7 cellular contexts compared by ENCODE assay signal in the genomic region with DNA sequence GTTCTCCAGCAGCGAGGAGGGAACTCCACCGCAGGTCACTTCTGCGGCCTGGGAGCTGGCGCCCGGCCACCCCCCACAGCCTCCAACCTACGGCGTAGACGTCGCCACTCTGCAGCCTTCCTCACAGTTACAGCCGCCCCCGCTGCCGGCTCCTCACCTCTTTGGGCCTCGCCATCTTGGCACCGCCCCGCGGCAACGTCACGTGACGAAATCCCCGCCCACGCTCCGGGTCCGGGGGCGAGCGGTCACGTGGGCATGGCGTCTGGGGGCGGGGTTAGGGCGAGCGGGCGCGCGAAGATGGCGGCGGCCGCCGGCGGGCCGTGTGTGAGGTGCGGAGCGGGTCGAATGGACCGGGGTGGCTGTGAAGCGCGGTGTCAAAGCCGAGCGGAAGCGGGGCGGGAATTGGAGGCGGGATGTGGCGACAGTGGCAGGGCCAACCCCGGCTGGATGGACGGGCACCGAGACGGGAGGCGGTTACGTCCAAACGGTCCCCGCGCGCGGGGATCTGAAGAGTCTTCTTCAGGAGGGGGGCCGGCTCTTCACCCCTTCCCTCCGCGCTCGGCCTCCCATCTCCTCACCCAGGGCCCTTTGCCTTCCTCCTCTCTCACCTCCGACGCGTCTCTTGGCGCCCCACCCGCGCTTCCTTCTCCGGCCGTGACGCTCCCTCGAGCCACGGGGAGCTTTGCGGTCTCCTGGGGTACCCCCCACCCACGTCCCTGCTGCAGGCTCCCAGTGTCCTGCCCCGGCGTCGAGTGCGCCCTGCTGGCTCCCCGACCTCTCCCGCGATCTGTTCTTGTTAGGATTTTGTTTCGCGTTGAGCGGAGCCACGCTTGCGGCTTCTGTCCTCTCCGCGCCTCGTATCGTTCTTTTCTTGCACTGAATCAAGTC.
DNase-seq lines count a peak whose midpoint lies in the region; ATAC-seq and TF ChIP-seq lines count a peak whose summit lies in the region.

Gene DOLK, minus strand, starts transcription at position 181 of the 888 bp plus-strand sequence. CDS start 300 bp downstream, outside the sequence.
Gene NUP188, plus strand, starts transcription at position 277 of the 888 bp plus-strand sequence. Its CDS starts 21 bp downstream, at position 298.

- DNase-seq in NCI-H2081 (lab: John Stamatoyannopoulos, UW): peak; percentile 88 to 95
- DNase-seq in T1000 (lab: John Stamatoyannopoulos, UW): peak; percentile 92
- peak; percentile 98 for DNase-seq in astrocyte of the hippocampus (ENCODE audit: low read depth, low spot score)
- peak; percentile 89 to 93 for DNase-seq in hippocampal formation (lab: John Stamatoyannopoulos, UW)
- peak; percentile 66 for DNase-seq in retinal pigment epithelial cell (ENCODE audit: low read depth)

- ATAC-seq in GM18508 (IDR thresholded peaks at IDR 0.05; ENCODE audit: insufficient read depth, unreplicated experiment) (peak; percentile 49), HG02973 (IDR thresholded peaks at IDR 0.05; ENCODE audit: unreplicated experiment) (peak; percentile 66)

- TF ChIP-seq CTCF in retinal pigment epithelial cell (conservative IDR thresholded peaks at IDR 0.05; ENCODE audit: low read depth, low read length): no peak

- H3K4me3 ChIP-seq in retinal pigment epithelial cell (ENCODE audit: low read length): peak within 1 kb of the TSS; percentile 91

Comparison
In these comparisons a context has a peak if more than half of its experiments do, and no peak if none do; other contexts are left out.
1. Peak in every context shown above with its lines: DNase-seq, ATAC-seq and H3K4me3 ChIP-seq.